In the genomic region with DNA sequence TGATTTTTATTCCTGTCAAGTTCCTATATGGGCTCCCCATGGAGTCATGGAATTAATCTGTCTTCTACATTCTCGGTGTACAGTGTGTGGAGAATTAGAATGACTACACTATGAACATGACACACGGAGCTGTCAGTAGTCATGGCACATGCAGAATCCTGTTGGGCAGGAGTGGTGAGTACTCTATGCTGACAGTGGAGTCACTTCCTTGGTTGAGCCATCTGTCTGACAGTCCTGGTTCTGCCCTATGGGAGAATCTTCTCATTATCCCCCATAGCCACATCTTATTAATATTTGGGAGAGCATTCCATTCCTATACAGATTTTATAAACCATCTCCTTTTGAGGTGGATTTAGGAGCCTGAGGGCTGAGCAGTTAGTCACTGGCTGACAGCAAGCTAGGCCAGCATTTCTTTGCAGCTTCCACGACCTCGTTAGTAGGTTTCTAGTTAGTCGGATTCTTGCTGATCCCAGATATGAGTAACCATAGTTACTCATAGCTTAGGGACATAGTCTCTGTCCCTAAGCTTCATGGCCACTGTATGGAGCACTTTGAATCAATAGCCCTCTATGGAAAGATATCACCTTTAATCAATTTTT, we compare ENCODE assay signal across 21 cellular contexts.
A peak's percentile ranks its signal among the peaks of the same experiment; 100 is the strongest.
DNase-seq lines count a peak whose midpoint lies in the region; ATAC-seq and TF ChIP-seq lines count a peak whose summit lies in the region.
"Had no signal": no experiment of that assay in that cellular context is flagged by ENCODE, and none has a peak within 500 bp of the region (broad histone marks: within the 10 kb centered on the region; RNA-seq: fewer than 3 reads in every experiment).

No MANE protein-coding gene starts in this region.

- H4K20me1 ChIP-seq in GM23248 (ENCODE audit: insufficient read depth) = no peaks in the 10 kb centered on the region
- H4K20me1 ChIP-seq: BLaER1 had no signal

- DNase-seq in GM23248 (peak; percentile 71), RWPE2 (ENCODE audit: low spot score) (no peak), type B pancreatic cell (ENCODE audit: extremely low spot score, unreplicated experiment) (no peak)
- no peak for DNase-seq in activated naive CD4-positive, alpha-beta T cell (lab: John Stamatoyannopoulos, UW)
- no peak for DNase-seq in stimulated activated naive CD4-positive, alpha-beta T cell treated with Interleukin-2 at 50 U/mL for 16 hours (lab: John Stamatoyannopoulos, UW)
- no peak for DNase-seq in activated CD8-positive, alpha-beta T cell treated with anti-CD3 and anti-CD28 coated beads for 36 hours
- DNase-seq: CD8-positive, alpha-beta T cell; DMS79; GDM1; GOT3; Karpas-422; MM.1S; NCI-H1105 treated with DMSO at 0.1 percent for 48 hours; NCI-H1694 treated with DMSO at 0.1 percent for 48 hours; NCI-H2107; NCI-H2227 treated with DMSO at 0.1 percent for 48 hours; NCI-H524; SIG-M5 had no signal

- H3K27me3 Mint-ChIP-seq in type B pancreatic cell = no peaks in the 10 kb centered on the region
- H3K27me3 Mint-ChIP-seq in activated CD8-positive, alpha-beta T cell treated with anti-CD3 and anti-CD28 coated beads for 36 hours = peaks cover 3% of the 10 kb centered on the region

- no peak overlapping the region for H3K4me3 Mint-ChIP-seq in type B pancreatic cell
- H3K4me3 Mint-ChIP-seq in activated CD8-positive, alpha-beta T cell treated with anti-CD3 and anti-CD28 coated beads for 36 hours = no peak overlapping the region
- H3K4me3 Mint-ChIP-seq: CD8-positive, alpha-beta T cell had no signal

- H3K27ac ChIP-seq in GM23248 (no peak overlapping the region), RWPE2 (ENCODE audit: poor library complexity, severe bottlenecking) (no peak overlapping the region)
- H3K27ac ChIP-seq: BLaER1 had no signal

- H3K36me3 Mint-ChIP-seq in type B pancreatic cell = no peaks in the 10 kb centered on the region
- no peaks in the 10 kb centered on the region for H3K36me3 Mint-ChIP-seq in activated CD8-positive, alpha-beta T cell treated with anti-CD3 and anti-CD28 coated beads for 36 hours (ENCODE audit: low read depth)
- H3K36me3 Mint-ChIP-seq: CD8-positive, alpha-beta T cell had no signal

- in situ Hi-C loops in GM23248 (cut with MboI) = no loop called here

- no peaks in the 10 kb centered on the region for H3K79me2 ChIP-seq in GM23248 (ENCODE audit: insufficient read depth)

- H3K4me1 ChIP-seq in GM23248 (ENCODE audit: insufficient read depth) (peaks cover 11% of the 10 kb centered on the region), RWPE2 (ENCODE audit: insufficient read depth, poor library complexity, severe bottlenecking) (peaks cover 7% of the 10 kb centered on the region)

- intact Hi-C loops in activated CD8-positive, alpha-beta T cell treated with anti-CD3 and anti-CD28 coated beads for 36 hours (cut with micrococcal nuclease) = no loop called here

- WGBS in GM23248 (ENCODE audit: low coverage in 1 of 2, low lambda C conversion rate in 2 of 2, missing lambda C conversion rate in 2 of 2), 2 experiments = 45 to 54% methylated on average over 5 of the region's 5 CpGs

- no peaks in the 10 kb centered on the region for H3K9me2 ChIP-seq in GM23248 (ENCODE audit: insufficient read depth)

- H3K9me3 Mint-ChIP-seq in type B pancreatic cell = no peaks in the 10 kb centered on the region
- H3K9me3 Mint-ChIP-seq in activated CD8-positive, alpha-beta T cell treated with anti-CD3 and anti-CD28 coated beads for 36 hours = no peaks in the 10 kb centered on the region
- H3K9me3 Mint-ChIP-seq: CD8-positive, alpha-beta T cell had no signal

- H3K9me3 ChIP-seq in GM23248 (ENCODE audit: low read depth) (no peaks in the 10 kb centered on the region), RWPE2 (ENCODE audit: severe bottlenecking) (no peaks in the 10 kb centered on the region)
- H3K9me3 ChIP-seq: BLaER1 had no signal

- H3K36me3 ChIP-seq in GM23248 (ENCODE audit: low read depth) (no peaks in the 10 kb centered on the region), RWPE2 (ENCODE audit: low read depth) (no peaks in the 10 kb centered on the region)
- H3K36me3 ChIP-seq: BLaER1 had no signal

- H2AFZ ChIP-seq in GM23248 = no peak overlapping the region

- H3F3A ChIP-seq in GM23248 (ENCODE audit: insufficient read depth) = peaks cover 8% of the 10 kb centered on the region; the same call in 1 of the 2 replicates

- peak overlapping the region; percentile 5 for H3K4me2 ChIP-seq in GM23248 (ENCODE audit: unreplicated experiment)
- H3K4me2 ChIP-seq: BLaER1 had no signal

- POLR2A ChIA-PET in activated CD8-positive, alpha-beta T cell treated with anti-CD3 and anti-CD28 coated beads for 36 hours (lab: Charles Lee) = no interaction called here

- H3K4me1 Mint-ChIP-seq in type B pancreatic cell (ENCODE audit: unreplicated experiment) = no peaks in the 10 kb centered on the region
- H3K4me1 Mint-ChIP-seq in activated CD8-positive, alpha-beta T cell treated with anti-CD3 and anti-CD28 coated beads for 36 hours (ENCODE audit: low read depth) = peaks cover 14% of the 10 kb centered on the region

- TF ChIP-seq CTCF in RWPE2 (IDR thresholded peaks at IDR 0.05; ENCODE audit: poor library complexity, severe bottlenecking) (no peak), type B pancreatic cell (conservative IDR thresholded peaks at IDR 0.05) (no peak)
- TF ChIP-seq CTCF in activated CD8-positive, alpha-beta T cell treated with anti-CD3 and anti-CD28 coated beads for 36 hours (IDR thresholded peaks at IDR 0.05) = no peak

- no peak overlapping the region for H3K4me3 ChIP-seq in GM23248
- H3K4me3 ChIP-seq in RWPE2 (ENCODE audit: severe bottlenecking) = no peak overlapping the region
- H3K4me3 ChIP-seq: BLaER1, GM12878 had no signal

- CTCF ChIA-PET in activated CD8-positive, alpha-beta T cell treated with anti-CD3 and anti-CD28 coated beads for 36 hours (lab: Charles Lee) = interaction anchor here (0.6 to 2.1 kb wide), 3 partner anchors 13 to 649 kb away, joined by 3 to 7 read pairs (median 3); no protein-coding TSS in a partner anchor

- H3K27me3 ChIP-seq in GM23248 (replicated peaks; ENCODE audit: insufficient read depth) = no peaks in the 10 kb centered on the region
- no peaks in the 10 kb centered on the region for H3K27me3 ChIP-seq in RWPE2 (ENCODE audit: insufficient read depth, poor library complexity, severe bottlenecking)
- H3K27me3 ChIP-seq: BLaER1 had no signal

- ATAC-seq in RWPE2 (ENCODE audit: low read depth) = peak; percentile 57; the same call in 2 of the 3 replicates
- ATAC-seq in esophagus mucosa = peak; percentile 100
- no peak for ATAC-seq in activated CD8-positive, alpha-beta T cell treated with anti-CD3 and anti-CD28 coated beads for 36 hours
- ATAC-seq: CD8-positive, alpha-beta T cell; GM12878 had no signal

- H3K27ac Mint-ChIP-seq in type B pancreatic cell = peak overlapping the region; percentile 35
- no peak overlapping the region for H3K27ac Mint-ChIP-seq in activated CD8-positive, alpha-beta T cell treated with anti-CD3 and anti-CD28 coated beads for 36 hours
- H3K27ac Mint-ChIP-seq: CD8-positive, alpha-beta T cell had no signal

- H3K9ac ChIP-seq in GM23248 = no peak overlapping the region
- H3K9ac ChIP-seq: BLaER1 had no signal
